ENCODE assay signal across 8 cellular contexts in the genomic region with DNA sequence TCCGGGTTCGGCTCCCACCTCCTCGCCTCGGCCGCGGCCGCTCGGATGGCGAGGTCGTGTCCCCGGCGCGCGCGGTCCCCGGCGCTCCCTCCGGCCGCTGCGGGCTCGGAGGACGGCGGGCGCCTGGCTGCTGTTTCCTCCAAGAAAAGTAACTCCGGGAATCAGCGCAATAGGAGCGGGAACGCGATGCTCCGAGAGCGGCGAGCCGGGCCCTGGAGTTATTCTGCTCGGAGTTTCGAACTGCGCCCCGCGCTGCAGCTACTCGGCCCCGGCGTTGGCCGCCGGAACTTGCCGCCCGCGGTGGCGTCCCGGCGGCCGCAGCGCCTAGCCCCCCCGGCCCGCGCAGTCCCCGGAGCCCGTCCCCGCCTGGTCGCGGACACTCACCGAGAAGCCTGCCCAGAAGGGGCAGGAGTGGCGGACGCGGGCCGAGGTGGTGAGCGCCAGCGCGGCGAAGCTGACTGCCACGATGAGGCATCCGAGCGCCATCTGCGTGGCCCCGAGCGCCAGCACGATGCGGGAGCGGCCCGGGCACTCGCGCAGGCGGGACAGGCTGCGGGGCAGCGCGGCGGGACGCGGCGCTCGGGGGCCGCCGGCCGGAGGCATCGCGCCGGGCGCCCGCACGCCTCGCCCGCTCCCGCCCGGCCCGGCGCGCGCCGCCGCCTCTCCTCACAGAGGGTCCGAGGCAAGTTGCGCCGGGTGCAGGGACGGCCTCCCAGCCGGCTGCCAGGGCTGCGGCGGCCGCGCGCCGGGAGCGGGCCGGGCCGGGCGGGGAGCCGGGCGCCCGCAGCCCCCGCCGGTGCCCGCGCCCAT.
DNase-seq lines count a peak whose midpoint lies in the region; ATAC-seq and TF ChIP-seq lines count a peak whose summit lies in the region.

No MANE protein-coding gene starts in this region.

- 0% methylated on average over 36 to 129 of the region's 130 CpGs for WGBS in endodermal cell (ENCODE audit: insufficient coverage in 1 of 2, insufficient read length in 1 of 2), 2 experiments
- WGBS in mesodermal cell (ENCODE audit: insufficient coverage in 2 of 2), 2 experiments = 0 to 1% methylated on average over 82 to 99 of the region's 130 CpGs

- H3K27me3 Mint-ChIP-seq in endodermal cell (ENCODE audit: insufficient read depth) = peaks cover 51% of the 10 kb centered on the region

- no peak overlapping the region for H3K27ac Mint-ChIP-seq in endodermal cell

- no peak for ATAC-seq in GM18873 (IDR thresholded peaks at IDR 0.05; ENCODE audit: low FRiP score, unreplicated experiment)

- intact Hi-C loops in A673 (cut with micrococcal nuclease; ENCODE audit: unreplicated experiment) = no loop called here

- H3K27ac ChIP-seq in A673 (ENCODE audit: low read depth, low read length, poor library complexity, severe bottlenecking) = no peak overlapping the region
- H3K27ac ChIP-seq in HUES6 (ENCODE audit: low read depth, low read length) = no peak overlapping the region
- H3K27ac ChIP-seq in endodermal cell (ENCODE audit: low read depth, low read length) = no peak overlapping the region
- H3K27ac ChIP-seq in mesodermal cell (ENCODE audit: low read depth, low read length, severe bottlenecking) = no peak overlapping the region

- H3K36me3 Mint-ChIP-seq in endodermal cell (ENCODE audit: low read depth) = no peaks in the 10 kb centered on the region

- H3K9me3 ChIP-seq in A673 (ENCODE audit: low read depth, low read length, poor library complexity, severe bottlenecking) (no peaks in the 10 kb centered on the region), HUES6 (ENCODE audit: control insufficient read depth, insufficient read depth, low read depth, low read length) (no peaks in the 10 kb centered on the region), endodermal cell (ENCODE audit: control insufficient read depth, low read length) (no peaks in the 10 kb centered on the region), mesodermal cell (ENCODE audit: control insufficient read depth, low read length) (no peaks in the 10 kb centered on the region)

- CTCF ChIA-PET in A673 (lab: Charles Lee) = no interaction called here

- H3K27me3 ChIP-seq in A673 (replicated peaks; ENCODE audit: insufficient read depth, low read depth, low read length, poor library complexity) = peaks cover 77% of the 10 kb centered on the region
- H3K27me3 ChIP-seq in HUES6 (ENCODE audit: control insufficient read depth, insufficient read depth, low read length) = peaks cover 66% of the 10 kb centered on the region
- H3K27me3 ChIP-seq in endodermal cell (ENCODE audit: control insufficient read depth, insufficient read depth, low read length, poor library complexity, severe bottlenecking) = peaks cover 32% of the 10 kb centered on the region

- POLR2A ChIA-PET in A673 (lab: Charles Lee; ENCODE audit: low non-redundant PET) = no interaction called here

- no peaks in the 10 kb centered on the region for H3K9me3 Mint-ChIP-seq in endodermal cell

- TF ChIP-seq CTCF in A673 (conservative IDR thresholded peaks at IDR 0.05; ENCODE audit: low read depth, low read length) (no peak), endodermal cell (conservative IDR thresholded peaks at IDR 0.05) (no peak)

- DNase-seq in A673 (ENCODE audit: low spot score) (peak; percentile 12), endodermal cell (peak; percentile 78), SKM-1 (lab: John Stamatoyannopoulos, UW; ENCODE audit: unreplicated experiment) (no peak), NOMO-1 treated with DMSO at 0.1 percent for 48 hours (lab: John Stamatoyannopoulos, UW; ENCODE audit: unreplicated experiment) (no peak), T-helper 2 cell (no peak)

- H3K4me1 ChIP-seq in A673 (ENCODE audit: insufficient read depth, low read length, poor library complexity, severe bottlenecking) = no peaks in the 10 kb centered on the region
- 0 out of 2 replicates have a peak, but pooled peaks cover 10% of the 10 kb centered on the region for H3K4me1 ChIP-seq in HUES6 (ENCODE audit: control insufficient read depth, insufficient read depth, low read length)
- H3K4me1 ChIP-seq in endodermal cell (ENCODE audit: control insufficient read depth, insufficient read depth, low read length) = peaks cover 6% of the 10 kb centered on the region
- H3K4me1 ChIP-seq in mesodermal cell (ENCODE audit: control insufficient read depth, insufficient read depth, low read length, poor library complexity, severe bottlenecking) = peaks cover 9% of the 10 kb centered on the region

- no TSS peak for BruUV-seq in A673 (replicated peaks; lab: Mats Ljungman, UMichigan)

- H3K36me3 ChIP-seq in A673 (ENCODE audit: insufficient read depth, low read length, poor library complexity, severe bottlenecking) (no peaks in the 10 kb centered on the region), HUES6 (ENCODE audit: control insufficient read depth, insufficient read depth, low read length) (no peaks in the 10 kb centered on the region), endodermal cell (ENCODE audit: control insufficient read depth, insufficient read depth, low read length) (no peaks in the 10 kb centered on the region), mesodermal cell (ENCODE audit: control insufficient read depth, insufficient read depth, low read length) (no peaks in the 10 kb centered on the region)

- peak overlapping the region; percentile 59 for H3K4me3 Mint-ChIP-seq in endodermal cell

- H3K4me3 ChIP-seq in A673 (ENCODE audit: low read depth, low read length, poor library complexity, severe bottlenecking) = peak overlapping the region; percentile 28
- peak overlapping the region; percentile 77 for H3K4me3 ChIP-seq in HUES6 (ENCODE audit: low read depth, low read length)
- peak overlapping the region; percentile 76 for H3K4me3 ChIP-seq in endodermal cell (ENCODE audit: low read length)
- H3K4me3 ChIP-seq in mesodermal cell (ENCODE audit: extremely low read depth, insufficient read depth, low read length, poor library complexity, severe bottlenecking) = peak overlapping the region; percentile 57

- no peak overlapping the region for H3K9ac ChIP-seq in HUES6 (ENCODE audit: low read length)
- no peak overlapping the region for H3K9ac ChIP-seq in endodermal cell (ENCODE audit: extremely low read depth, low read length, poor library complexity, severe bottlenecking)

- peaks cover 21% of the 10 kb centered on the region for H3K4me1 Mint-ChIP-seq in endodermal cell

Comparison
In these comparisons a context has a peak if more than half of its experiments do, and no peak if none do; other contexts are left out.
1. DNase-seq: peak in A673 (single experiment) and endodermal cell (single experiment); none in SKM-1 (single experiment), NOMO-1 treated with DMSO at 0.1 percent for 48 hours (single experiment) and T-helper 2 cell (0 of 5).
2. Peak in every context shown above with its lines, with median percentiles within 50 percentile points of each other: H3K4me3 ChIP-seq.